9 cellular contexts compared by ENCODE assay signal in the genomic region with DNA sequence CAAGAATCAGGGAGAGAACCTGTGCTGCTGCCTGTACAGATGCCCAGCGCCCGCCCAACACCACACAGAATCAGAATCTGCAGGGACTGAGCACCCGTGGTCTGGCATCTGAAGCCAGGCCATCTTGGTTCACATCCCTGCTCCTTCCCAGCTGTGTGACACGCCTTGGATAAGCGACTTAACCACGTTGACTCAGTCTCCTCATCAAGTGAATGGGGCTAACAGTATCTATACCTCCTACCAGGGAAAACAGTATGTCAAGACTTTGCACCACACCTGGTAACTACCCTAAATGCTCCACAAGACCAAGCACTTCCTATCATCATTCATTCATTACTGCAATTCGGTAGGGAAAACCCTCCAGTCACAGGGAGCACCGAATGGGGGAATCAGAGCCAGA. TPM values are rescaled to one million over a fixed set of nuclear protein-coding genes. Genes with fewer than 3 reads are reported as not detected.
DNase-seq lines count a peak whose midpoint lies in the region; ATAC-seq, FAIRE-seq and TF ChIP-seq lines count a peak whose summit lies in the region.
"Had no signal": no experiment of that assay in that cellular context is flagged by ENCODE, and none has a peak within 500 bp of the region (broad histone marks: within the 10 kb centered on the region; RNA-seq: fewer than 3 reads in every experiment).

No MANE protein-coding gene starts in this region.

- H3K27ac Mint-ChIP-seq in GM23338 (peak overlapping the region; percentile 86; the same call in 1 of the 2 replicates), glutamatergic neuron (ENCODE audit: unreplicated experiment) (peak overlapping the region; percentile 87)

- WGBS in small intestine, 3 donors, result 33 to 41% (median 37%) methylated on average over 8 of the region's 8 CpGs

- H3K9me3 ChIP-seq in skeletal muscle satellite cell (replicated peaks; ENCODE audit: low read length) (no peaks in the 10 kb centered on the region), small intestine (ENCODE audit: control insufficient read depth, low read depth) (no peaks in the 10 kb centered on the region)

- H3K4me3 Mint-ChIP-seq in GM23338, result peak overlapping the region; percentile 91
- H3K4me3 Mint-ChIP-seq in glutamatergic neuron (ENCODE audit: unreplicated experiment), result peak overlapping the region; percentile 92

- TF ChIP-seq CTCF in GM23338 (conservative IDR thresholded peaks at IDR 0.05; ENCODE audit: low read depth in 2 of 2) (no peak), WI38 (IDR thresholded peaks at IDR 0.05; ENCODE audit: low read depth, low read length) (no peak), glutamatergic neuron (IDR thresholded peaks at IDR 0.05; ENCODE audit: partially characterized antibody, unreplicated experiment) (no peak)

- peak overlapping the region; percentile 99 for H3K9ac ChIP-seq in skeletal muscle satellite cell (ENCODE audit: low read depth, low read length)

- no peaks in the 10 kb centered on the region for H3K9me2 ChIP-seq in GM23338 (ENCODE audit: insufficient read depth)

- H3K27me3 ChIP-seq in GM23338 (ENCODE audit: insufficient read depth), result no peaks in the 10 kb centered on the region
- no peaks in the 10 kb centered on the region for H3K27me3 ChIP-seq in skeletal muscle satellite cell (ENCODE audit: control insufficient read depth, insufficient read depth, low read length)
- no peaks in the 10 kb centered on the region for H3K27me3 ChIP-seq in small intestine (ENCODE audit: control insufficient read depth in 2 of 2, insufficient read depth in 2 of 2, low read length in 2 of 2)

- H3K79me2 ChIP-seq in GM23338 (replicated peaks; ENCODE audit: insufficient read depth), result peaks cover 69% of the 10 kb centered on the region

- no peaks in the 10 kb centered on the region; the same call in 1 of the 2 replicates for H3F3A ChIP-seq in GM23338 (replicated peaks; ENCODE audit: low read depth)

- H2AFZ ChIP-seq in GM23338, result no peak overlapping the region

- ATAC-seq in GM23338 (no peak), HG03378 (IDR thresholded peaks at IDR 0.05; ENCODE audit: unreplicated experiment) (no peak)

- peaks cover 15% of the 10 kb centered on the region for H3K27me3 Mint-ChIP-seq in GM23338 (ENCODE audit: insufficient read depth, low read depth, poor library complexity)
- peaks cover 2% of the 10 kb centered on the region for H3K27me3 Mint-ChIP-seq in glutamatergic neuron (ENCODE audit: unreplicated experiment)

- H3K36me3 ChIP-seq in GM23338 (ENCODE audit: insufficient read depth), result no peaks in the 10 kb centered on the region
- peaks cover 16% of the 10 kb centered on the region for H3K36me3 ChIP-seq in skeletal muscle satellite cell (ENCODE audit: insufficient read depth, low read length)
- H3K36me3 ChIP-seq in small intestine (ENCODE audit: control insufficient read depth in 2 of 2, insufficient read depth in 2 of 2, low read length in 2 of 2), result peaks cover 0 to 7% of the 10 kb centered on the region in 2 donors

- H3K9me3 Mint-ChIP-seq in GM23338 (no peaks in the 10 kb centered on the region; the same call in none of the 3 replicates), glutamatergic neuron (ENCODE audit: unreplicated experiment) (peaks cover 9% of the 10 kb centered on the region)

- H3K4me1 ChIP-seq in GM23338 (ENCODE audit: insufficient read depth), result peaks cover 20% of the 10 kb centered on the region; the same call in 1 of the 2 replicates
- peaks cover 39% of the 10 kb centered on the region for H3K4me1 ChIP-seq in skeletal muscle satellite cell (ENCODE audit: control insufficient read depth, insufficient read depth, low read length)
- peaks cover 10 to 19% of the 10 kb centered on the region in 2 donors for H3K4me1 ChIP-seq in small intestine (ENCODE audit: control insufficient read depth in 2 of 2, insufficient read depth in 1 of 2, low read depth in 1 of 2, low read length in 1 of 2)

- DNase-seq in GM23338 (ENCODE audit: low spot score) (no peak), glutamatergic neuron (no peak), NCI-H2196 (lab: John Stamatoyannopoulos, UW; ENCODE audit: unreplicated experiment) (no peak), OCI-M2 (lab: John Stamatoyannopoulos, UW; ENCODE audit: unreplicated experiment) (no peak), small intestine (no peak)
- DNase-seq: kidney glomerular epithelial cell had no signal

- H3K4me1 Mint-ChIP-seq in GM23338 (peaks cover 29% of the 10 kb centered on the region), glutamatergic neuron (ENCODE audit: low read depth, unreplicated experiment) (peaks cover 22% of the 10 kb centered on the region)

- H3K4me3 ChIP-seq in GM23338, result peak overlapping the region; percentile 87
- peak overlapping the region; percentile 93 for H3K4me3 ChIP-seq in WI38 (ENCODE audit: low read depth, low read length)
- H3K4me3 ChIP-seq in skeletal muscle satellite cell (ENCODE audit: low read length), result peak overlapping the region; percentile 97
- H3K4me3 ChIP-seq in small intestine (ENCODE audit: low read depth in 1 of 2, low read length in 2 of 2), result peak overlapping the region in 1 of 2 donors; percentile 98

- H3K4me2 ChIP-seq in GM23338 (peak overlapping the region; percentile 96), skeletal muscle satellite cell (ENCODE audit: low read length) (peak overlapping the region; percentile 97)

- FAIRE-seq in small intestine (lab: Jason Lieb, UNC), result no peak

- H3K36me3 Mint-ChIP-seq in GM23338 (ENCODE audit: low read depth) (peaks cover 29% of the 10 kb centered on the region), glutamatergic neuron (ENCODE audit: unreplicated experiment) (no peaks in the 10 kb centered on the region)

- H3K27ac ChIP-seq in GM23338 (ENCODE audit: low read depth) (no peak overlapping the region), small intestine (ENCODE audit: low read depth in 1 of 2, low read length in 1 of 2) (no peak overlapping the region)

- H4K20me1 ChIP-seq in GM23338 (replicated peaks; ENCODE audit: insufficient read depth), result peaks cover 51% of the 10 kb centered on the region

TF ChIP-seq in GM23338, 12 proteins besides CTCF, POLR2A, EP300 and RAD21 (continues in another document):
- no peak for TF ChIP-seq STAT1 (IDR thresholded peaks at IDR 0.05; ENCODE audit: unreplicated experiment)
- no peak for TF ChIP-seq NANOG (IDR thresholded peaks at IDR 0.05; ENCODE audit: borderline replicate concordance)
- TF ChIP-seq REST (IDR thresholded peaks at IDR 0.05; ENCODE audit: unreplicated experiment), result no peak
- no peak for TF ChIP-seq EZH2phosphoT487 (IDR thresholded peaks at IDR 0.05; ENCODE audit: unreplicated experiment)
- no peak for TF ChIP-seq JUNB (IDR thresholded peaks at IDR 0.05; ENCODE audit: unreplicated experiment)
- no peak for TF ChIP-seq ZNF114 (CRISPR knock-in tag; IDR thresholded peaks at IDR 0.05)
- TF ChIP-seq CREB1 (CRISPR knock-in tag; IDR thresholded peaks at IDR 0.05; ENCODE audit: low read depth), result no peak
- TF ChIP-seq EZH2 (IDR thresholded peaks at IDR 0.05; ENCODE audit: low read depth, unreplicated experiment), result no peak
- TF ChIP-seq POLR2AphosphoS5 (IDR thresholded peaks at IDR 0.05; ENCODE audit: low read depth), result no peak

RNA-seq across cellular contexts. Expression of gene RANBP3, which starts 1.2 kb away (rescaled TPM):
- total RNA-seq in GM23338 (2014; rRNA removed; shearing (Covaris generic)), result 98.3 and 105 TPM in 2 replicates
- polyA plus RNA-seq in GM23338 (2016; fragmentation: Nextera tagmentation; extraction: Ambion mirVana) (40.2 and 41.2 TPM in 2 replicates), small intestine (10 to 100 TPM; 23.0 to 43.1 (median 33.5) TPM)
- 92.1 TPM for total RNA-seq in glutamatergic neuron (ENCODE audit: unreplicated experiment)
- 30.6 and 42.1 TPM in 2 replicates for total RNA-seq in skeletal muscle satellite cell (2012; rRNA removed)
